In genomic region chr5:15020731-15021130, GRCh38 we compare ENCODE assay signal across 22 cellular contexts.
A peak's percentile ranks its signal among the peaks of the same experiment; 100 is the strongest.
DNase-seq lines count a peak whose midpoint lies in the region; ATAC-seq and TF ChIP-seq lines count a peak whose summit lies in the region.
"Had no signal": no experiment of that assay in that cellular context is flagged by ENCODE, and none has a peak within 500 bp of the region (broad histone marks: within the 10 kb centered on the region; RNA-seq: fewer than 3 reads in every experiment).

No MANE protein-coding gene starts in this region.

- dilution Hi-C loops in mammary epithelial cell (cut with HindIII; ENCODE audit: low sequenced_read_pairs) = no loop called here

- BruUV-seq in mammary epithelial cell (replicated peaks; lab: Mats Ljungman, UMichigan) = no TSS peak

- ATAC-seq in thoracic aorta (ENCODE audit: insufficient number of reproducible peaks, low FRiP score, low read depth) (no peak), GM21717 (IDR thresholded peaks at IDR 0.05; ENCODE audit: unreplicated experiment) (no peak)
- ATAC-seq: HepG2; stimulated activated naive CD8-positive, alpha-beta T cell treated with anti-CD3 and anti-CD28 coated beads, Interleukin-15, amount 100 ng/mL, for 72 hours had no signal

- H3K4me1 ChIP-seq in mammary epithelial cell (ENCODE audit: insufficient read depth, low read length) (no peaks in the 10 kb centered on the region), breast epithelium (no peaks in the 10 kb centered on the region), SJCRH30 (no peaks in the 10 kb centered on the region), hepatocyte (ENCODE audit: insufficient read depth) (peaks cover 14% of the 10 kb centered on the region), thoracic aorta (ENCODE audit: control insufficient read depth in 1 of 2, low read depth in 2 of 2) (peaks cover 6 to 17% of the 10 kb centered on the region in 2 donors)
- H3K4me1 ChIP-seq: HAP-1, parathyroid adenoma, upper lobe of left lung had no signal

- no peak for TF ChIP-seq POLR2A in breast epithelium (IDR thresholded peaks at IDR 0.05)

- no peaks in the 10 kb centered on the region for H3K36me3 ChIP-seq in mammary epithelial cell (ENCODE audit: insufficient read depth, low read length)
- no peaks in the 10 kb centered on the region for H3K36me3 ChIP-seq in breast epithelium
- H3K36me3 ChIP-seq in SJCRH30 = no peaks in the 10 kb centered on the region
- no peaks in the 10 kb centered on the region for H3K36me3 ChIP-seq in hepatocyte (replicated peaks; ENCODE audit: insufficient read depth, low read depth)
- H3K36me3 ChIP-seq in thoracic aorta = no peaks in the 10 kb centered on the region
- H3K36me3 ChIP-seq: BLaER1 treated with 17β-estradiol and CSF1 and Interleukin-3, amounts not matched to agents 10 nM and 100 nM; HAP-1; upper lobe of left lung had no signal

- H3K9me3 ChIP-seq in mammary epithelial cell (replicated peaks; ENCODE audit: insufficient read depth, low read length) (no peaks in the 10 kb centered on the region), breast epithelium (peaks cover 0 to 4% of the 10 kb centered on the region in 2 donors), SJCRH30 (replicated peaks) (no peaks in the 10 kb centered on the region), hepatocyte (ENCODE audit: low read depth) (no peaks in the 10 kb centered on the region), thoracic aorta (no peaks in the 10 kb centered on the region)
- H3K9me3 ChIP-seq: HAP-1, upper lobe of left lung had no signal

- intact Hi-C loops in mammary epithelial cell (cut with micrococcal nuclease) = no loop called here
- intact Hi-C loops in breast epithelium (cut with DNase I; ENCODE audit: low total_unique reads) = no loop called here

- no peaks in the 10 kb centered on the region for H3K79me2 ChIP-seq in mammary epithelial cell (ENCODE audit: insufficient read depth, low read length)
- H3K79me2 ChIP-seq in hepatocyte = no peaks in the 10 kb centered on the region
- H3K79me2 ChIP-seq: parathyroid adenoma had no signal

- H2AFZ ChIP-seq in mammary epithelial cell (ENCODE audit: low read depth, low read length) = peak overlapping the region; percentile 67
- H2AFZ ChIP-seq in hepatocyte = no peak overlapping the region

- H3K4me3 ChIP-seq in mammary epithelial cell (replicated peaks in 1 of 3; ENCODE audit: insufficient read depth in 1 of 3, low read depth in 2 of 3, low read length in 3 of 3) (no peak overlapping the region), breast epithelium (no peak overlapping the region), SJCRH30 (peak overlapping the region; percentile 37), hepatocyte (no peak overlapping the region), thoracic aorta (peak overlapping the region; percentile 51)
- H3K4me3 ChIP-seq: BLaER1 treated with 17β-estradiol and CSF1 and Interleukin-3, amounts not matched to agents 10 nM and 100 nM; HAP-1; upper lobe of left lung had no signal

- no peak for DNase-seq in mammary epithelial cell
- DNase-seq in breast epithelium (ENCODE audit: low spot score in 2 of 2) = no peak
- no peak for DNase-seq in SJCRH30
- DNase-seq in hepatocyte (ENCODE audit: low spot score) = no peak
- no peak for DNase-seq in thoracic aorta (ENCODE audit: low spot score)
- no peak for DNase-seq in stimulated activated naive CD4-positive, alpha-beta T cell (lab: John Stamatoyannopoulos, UW)
- DNase-seq in AG20443 (ENCODE audit: low spot score) = no peak
- DNase-seq: dorsolateral prefrontal cortex; GDM1; left ventricle myocardium superior; naive B cell; NCI-H1694; NCI-H82; stimulated activated CD4-positive, alpha-beta T cell treated with anti-CD3 and anti-CD28 coated beads, Interleukin-2, amount 100 ng/mL, for 24 hours; stimulated activated naive CD8-positive, alpha-beta T cell treated with anti-CD3 and anti-CD28 coated beads, Interleukin-15, amount 100 ng/mL, for 72 hours; upper lobe of left lung had no signal

- H3K27me3 ChIP-seq in mammary epithelial cell (ENCODE audit: insufficient read depth, low read length) (no peaks in the 10 kb centered on the region), breast epithelium (no peaks in the 10 kb centered on the region), SJCRH30 (no peaks in the 10 kb centered on the region), hepatocyte (no peaks in the 10 kb centered on the region), thoracic aorta (replicated peaks; ENCODE audit: insufficient read depth) (no peaks in the 10 kb centered on the region)
- H3K27me3 ChIP-seq: BLaER1 treated with 17β-estradiol and CSF1 and Interleukin-3, amounts not matched to agents 10 nM and 100 nM; upper lobe of left lung had no signal

- H3K9ac ChIP-seq in mammary epithelial cell (ENCODE audit: insufficient read depth, low read length) = no peak overlapping the region
- H3K9ac ChIP-seq: BLaER1 treated with 17β-estradiol and CSF1 and Interleukin-3, amounts not matched to agents 10 nM and 100 nM; parathyroid adenoma had no signal

- H4K20me1 ChIP-seq in mammary epithelial cell (ENCODE audit: insufficient read depth, low read length) (no peaks in the 10 kb centered on the region), hepatocyte (ENCODE audit: insufficient read depth, poor library complexity, severe bottlenecking) (no peaks in the 10 kb centered on the region)
- H4K20me1 ChIP-seq: BLaER1 treated with 17β-estradiol and CSF1 and Interleukin-3, amounts not matched to agents 10 nM and 100 nM had no signal

- H3K4me2 ChIP-seq in mammary epithelial cell (ENCODE audit: insufficient read depth, low read depth, low read length) (no peak overlapping the region), hepatocyte (no peak overlapping the region)
- H3K4me2 ChIP-seq: BLaER1 treated with 17β-estradiol and CSF1 and Interleukin-3, amounts not matched to agents 10 nM and 100 nM had no signal

- CTCF ChIA-PET in mammary epithelial cell (lab: Charles Lee; ENCODE audit: low non-redundant PET) = no interaction called here

- H3K27ac ChIP-seq in mammary epithelial cell (ENCODE audit: insufficient read depth, low read depth, low read length) = no peak overlapping the region
- H3K27ac ChIP-seq in breast epithelium = peak overlapping the region in 1 of 2 donors; percentile 27
- peak overlapping the region; percentile 18; the same call in 1 of the 2 replicates for H3K27ac ChIP-seq in SJCRH30
- H3K27ac ChIP-seq in hepatocyte = peak overlapping the region; percentile 53
- peak overlapping the region; percentile 73 to 76 for H3K27ac ChIP-seq in thoracic aorta
- H3K27ac ChIP-seq: 22Rv1; BLaER1 treated with 17β-estradiol and CSF1 and Interleukin-3, amounts not matched to agents 10 nM and 100 nM; dorsolateral prefrontal cortex; parathyroid adenoma; upper lobe of left lung had no signal

- in situ Hi-C loops in mammary epithelial cell (cut with MboI; ENCODE audit: low sequenced_read_pairs in 2 of 2) = loop anchor here (25.0 kb wide), 1 partner anchor 608 kb away; no protein-coding TSS in a partner anchor

- TF ChIP-seq CTCF in mammary epithelial cell (conservative IDR thresholded peaks at IDR 0.05 in 1 of 2, IDR thresholded peaks at IDR 0.05 in 1 of 2; ENCODE audit: extremely low read depth in 1 of 2, insufficient read depth in 1 of 2, low read depth in 1 of 2, low read length in 2 of 2) = no peak
- TF ChIP-seq CTCF in breast epithelium (IDR thresholded peaks at IDR 0.05) = no peak
- no peak for TF ChIP-seq CTCF in hepatocyte (IDR thresholded peaks at IDR 0.05; ENCODE audit: poor library complexity)
- no peak for TF ChIP-seq CTCF in thoracic aorta (IDR thresholded peaks at IDR 0.05)

- WGBS in mammary epithelial cell (ENCODE audit: low coverage, missing lambda C conversion rate) = 94% methylated on average over 3 of the region's 3 CpGs
- WGBS in hepatocyte (ENCODE audit: low lambda C conversion rate, missing lambda C conversion rate) = 84% methylated on average over 3 of the region's 3 CpGs

- H3K9me2 ChIP-seq in hepatocyte (replicated peaks; ENCODE audit: insufficient read depth) = no peaks in the 10 kb centered on the region

Comparison
In these comparisons a context has a peak if more than half of its experiments do, and no peak if none do; other contexts are left out.
1. H3K4me3 ChIP-seq: peak in SJCRH30 (single experiment) and thoracic aorta (single experiment); none in mammary epithelial cell (0 of 3), breast epithelium (0 of 3) and hepatocyte (single experiment).